In the genomic region with DNA sequence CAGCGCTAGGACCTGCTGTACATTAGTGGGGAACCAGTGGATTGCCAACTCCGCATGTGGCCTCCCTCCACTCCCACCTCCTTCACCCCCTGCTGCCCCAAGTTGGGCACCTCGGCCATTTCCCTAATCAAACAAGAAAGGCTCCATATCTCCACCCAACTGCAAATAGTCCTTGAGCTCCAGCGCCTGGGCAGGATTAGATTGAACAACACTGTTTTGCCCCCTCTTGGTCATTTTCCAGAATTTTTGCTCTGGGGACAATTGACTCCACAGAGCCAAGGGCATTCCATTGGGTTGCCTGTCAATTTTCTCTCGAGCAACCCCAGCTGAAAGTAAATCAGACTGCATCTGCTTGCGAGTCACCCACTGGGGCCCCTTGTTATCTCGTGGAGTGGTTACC, we compare ENCODE assay signal across 7 cellular contexts. TPM values are rescaled to one million over a fixed set of nuclear protein-coding genes. Genes with fewer than 3 reads are reported as not detected.
"Had no signal": no experiment of that assay in that cellular context is flagged by ENCODE, and none has a peak within 500 bp of the region (broad histone marks: within the 10 kb centered on the region; RNA-seq: fewer than 3 reads in every experiment).

No MANE protein-coding gene starts in this region.

- H3K4me3 ChIP-seq: GM12878 had no signal

- FAIRE-seq: GM12878, GM12891, GM12892, GM18507, GM19239 had no signal

- DNase-seq: GDM1, GF-D8 had no signal

- ATAC-seq: GM12878 had no signal

RNA-seq across cellular contexts. Expression of a gene that starts 29.6 kb away (rescaled TPM):
- total RNA-seq: GM12878 had no signal
